26 cellular contexts compared by ENCODE assay signal in genomic region chr5:116424258-116424615, GRCh38.
"Had no signal": no experiment of that assay in that cellular context is flagged by ENCODE, and none has a peak within 500 bp of the region (broad histone marks: within the 10 kb centered on the region; RNA-seq: fewer than 3 reads in every experiment).

No MANE protein-coding gene starts in this region.

- H3K4me1 ChIP-seq: neural progenitor cell, psoas muscle, tibial nerve, vagina had no signal

- H3K9me3 Mint-ChIP-seq: natural killer cell treated with Interleukin-12 subunit alpha and Interleukin-12 subunit beta and Interleukin-15 and Interleukin-18, amount 100 ng/mL, for 72 hours; neural progenitor cell; stimulated activated effector memory CD8-positive, alpha-beta T cell treated with anti-CD3 and anti-CD28 coated beads, Interleukin-12 subunit alpha, Interleukin-12 subunit beta, amount 100 ng/mL, for 72 hours had no signal

- H3K4me2 ChIP-seq: neural progenitor cell had no signal

- H3K4me1 Mint-ChIP-seq: stimulated activated naive B cell treated with anti-CD40 and anti-IgM and Interleukin-4, amounts not matched to agents 10 μg/mL and 1 μg/mL and 100 μg/mL, for 72 hours had no signal

- H3K9ac ChIP-seq: neural progenitor cell, parathyroid adenoma had no signal

- H3K27me3 ChIP-seq: neural progenitor cell, ovary, right lobe of liver, sigmoid colon, stomach, thyroid gland, tibial nerve, upper lobe of left lung, vagina had no signal

- H3K27me3 Mint-ChIP-seq: natural killer cell treated with Interleukin-12 subunit alpha and Interleukin-12 subunit beta and Interleukin-15 and Interleukin-18, amount 100 ng/mL, for 72 hours; progenitor cell of endocrine pancreas; stimulated activated naive B cell treated with anti-CD40 and anti-IgM and Interleukin-4, amounts not matched to agents 10 μg/mL and 1 μg/mL and 100 μg/mL, for 72 hours; stimulated activated naive CD8-positive, alpha-beta T cell treated with anti-CD3 and anti-CD28 coated beads, Interleukin-15, Interleukin-2, amounts not matched to agents 100 ng/mL and 50 ng/mL, for 24 hours had no signal

- H3K4me3 Mint-ChIP-seq: natural killer cell treated with Interleukin-12 subunit alpha and Interleukin-12 subunit beta and Interleukin-15 and Interleukin-18, amount 100 ng/mL, for 72 hours; neural progenitor cell; stimulated activated effector memory CD8-positive, alpha-beta T cell treated with anti-CD3 and anti-CD28 coated beads, Interleukin-12 subunit alpha, Interleukin-12 subunit beta, amount 100 ng/mL, for 72 hours; stimulated activated naive B cell treated with anti-CD40 and anti-IgM and Interleukin-4, amounts not matched to agents 10 μg/mL and 1 μg/mL and 100 μg/mL, for 72 hours; stimulated activated naive CD8-positive, alpha-beta T cell treated with anti-CD3 and anti-CD28 coated beads, Interleukin-15, Interleukin-2, amounts not matched to agents 100 ng/mL and 50 ng/mL, for 24 hours had no signal

- H3K27ac ChIP-seq: neural progenitor cell, ovary, parathyroid adenoma, psoas muscle, right lobe of liver, sigmoid colon, stomach, thoracic aorta, thyroid gland, tibial nerve, upper lobe of left lung, vagina had no signal

- H3K79me2 ChIP-seq: parathyroid adenoma had no signal

- H3K36me3 ChIP-seq: neural progenitor cell, ovary, right lobe of liver, sigmoid colon, stomach, thoracic aorta, thyroid gland, upper lobe of left lung, vagina had no signal

- ATAC-seq: natural killer cell treated with Interleukin-12 subunit alpha and Interleukin-12 subunit beta and Interleukin-15 and Interleukin-18, amount 100 ng/mL, for 72 hours; psoas muscle; stimulated activated effector memory CD8-positive, alpha-beta T cell treated with anti-CD3 and anti-CD28 coated beads, Interleukin-12 subunit alpha, Interleukin-12 subunit beta, amount 100 ng/mL, for 72 hours; stimulated activated naive B cell treated with anti-CD40 and anti-IgM and Interleukin-4, amounts not matched to agents 10 μg/mL and 1 μg/mL and 100 μg/mL, for 72 hours had no signal

- H3K9me3 ChIP-seq: ovary, psoas muscle, right lobe of liver, sigmoid colon, stomach, thoracic aorta, thyroid gland, tibial nerve, upper lobe of left lung, vagina had no signal

- H3K36me3 Mint-ChIP-seq: neural progenitor cell; stimulated activated effector memory CD8-positive, alpha-beta T cell treated with anti-CD3 and anti-CD28 coated beads, Interleukin-12 subunit alpha, Interleukin-12 subunit beta, amount 100 ng/mL, for 72 hours had no signal

- DNase-seq: occipital lobe; posterior cingulate gyrus; psoas muscle; right cardiac atrium; sigmoid colon; small intestine; stimulated activated CD4-positive, alpha-beta T cell treated with anti-CD3 and anti-CD28 coated beads, Interleukin-15, amount 100 ng/mL, for 24 hours; stimulated activated CD4-positive, alpha-beta T cell treated with anti-CD3 and anti-CD28 coated beads, Interleukin-2, amount 100 ng/mL, for 24 hours; stimulated activated CD4-positive, alpha-beta T cell treated with anti-CD3 and anti-CD28 coated beads, Interleukin-2, amount 100 ng/mL, for 48 hours; stimulated activated CD4-positive, alpha-beta T cell treated with anti-CD3 and anti-CD28 coated beads, Interleukin-4, amount 100 ng/mL, for 24 hours; stimulated activated naive B cell treated with anti-CD40 and anti-IgM and Interleukin-4, amounts not matched to agents 10 μg/mL and 1 μg/mL and 100 μg/mL, for 72 hours; stimulated activated naive CD4-positive, alpha-beta T cell treated with Interleukin-2 at 50 U/mL for 16 hours; stomach; thyroid gland; upper lobe of left lung had no signal

- H3K27ac Mint-ChIP-seq: natural killer cell treated with Interleukin-12 subunit alpha and Interleukin-12 subunit beta and Interleukin-15 and Interleukin-18, amount 100 ng/mL, for 72 hours; neural progenitor cell; progenitor cell of endocrine pancreas; stimulated activated effector memory CD8-positive, alpha-beta T cell treated with anti-CD3 and anti-CD28 coated beads, Interleukin-12 subunit alpha, Interleukin-12 subunit beta, amount 100 ng/mL, for 72 hours; stimulated activated naive B cell treated with anti-CD40 and anti-IgM and Interleukin-4, amounts not matched to agents 10 μg/mL and 1 μg/mL and 100 μg/mL, for 72 hours had no signal

- H2AFZ ChIP-seq: neural progenitor cell, parathyroid adenoma had no signal

- H3K4me3 ChIP-seq: neural progenitor cell, ovary, psoas muscle, right lobe of liver, sigmoid colon, stomach, thoracic aorta, thyroid gland, tibial nerve, upper lobe of left lung, vagina had no signal
